2 cellular contexts compared by ENCODE assay signal in the genomic region with DNA sequence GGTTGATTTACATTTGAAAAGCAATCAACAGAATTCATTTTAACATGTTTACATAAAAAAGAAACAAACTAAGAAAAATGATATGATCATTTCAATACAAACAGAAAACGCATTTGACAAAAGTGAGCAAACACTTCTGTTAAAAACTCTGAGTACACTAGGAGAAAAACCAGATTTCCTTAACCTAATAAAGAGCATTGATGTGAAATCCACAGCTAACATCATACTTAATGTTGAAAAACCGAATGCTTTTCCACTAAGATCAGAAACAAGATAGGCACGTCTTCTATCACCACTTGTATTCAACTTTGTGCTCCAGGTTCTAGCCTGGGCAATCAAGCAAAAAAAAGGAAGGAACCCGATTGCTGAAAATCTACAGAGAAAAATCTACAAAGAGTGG.
A peak's percentile ranks its signal among the peaks of the same experiment; 100 is the strongest.
TF ChIP-seq lines count a peak whose summit lies in the region.

No MANE protein-coding gene starts in this region.

TF ChIP-seq in HEK293, 187 proteins besides CTCF, POLR2A, EP300 and RAD21 (continued from another document):
- TF ChIP-seq, protein P1, sequence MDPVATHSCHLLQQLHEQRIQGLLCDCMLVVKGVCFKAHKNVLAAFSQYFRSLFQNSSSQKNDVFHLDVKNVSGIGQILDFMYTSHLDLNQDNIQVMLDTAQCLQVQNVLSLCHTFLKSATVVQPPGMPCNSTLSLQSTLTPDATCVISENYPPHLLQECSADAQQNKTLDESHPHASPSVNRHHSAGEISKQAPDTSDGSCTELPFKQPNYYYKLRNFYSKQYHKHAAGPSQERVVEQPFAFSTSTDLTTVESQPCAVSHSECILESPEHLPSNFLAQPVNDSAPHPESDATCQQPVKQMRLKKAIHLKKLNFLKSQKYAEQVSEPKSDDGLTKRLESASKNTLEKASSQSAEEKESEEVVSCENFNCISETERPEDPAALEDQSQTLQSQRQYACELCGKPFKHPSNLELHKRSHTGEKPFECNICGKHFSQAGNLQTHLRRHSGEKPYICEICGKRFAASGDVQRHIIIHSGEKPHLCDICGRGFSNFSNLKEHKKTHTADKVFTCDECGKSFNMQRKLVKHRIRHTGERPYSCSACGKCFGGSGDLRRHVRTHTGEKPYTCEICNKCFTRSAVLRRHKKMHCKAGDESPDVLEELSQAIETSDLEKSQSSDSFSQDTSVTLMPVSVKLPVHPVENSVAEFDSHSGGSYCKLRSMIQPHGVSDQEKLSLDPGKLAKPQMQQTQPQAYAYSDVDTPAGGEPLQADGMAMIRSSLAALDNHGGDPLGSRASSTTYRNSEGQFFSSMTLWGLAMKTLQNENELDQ (tag by site-specific recombination; IDR thresholded peaks at IDR 0.05; ENCODE audit: low read depth) = no peak
- TF ChIP-seq, protein P2, sequence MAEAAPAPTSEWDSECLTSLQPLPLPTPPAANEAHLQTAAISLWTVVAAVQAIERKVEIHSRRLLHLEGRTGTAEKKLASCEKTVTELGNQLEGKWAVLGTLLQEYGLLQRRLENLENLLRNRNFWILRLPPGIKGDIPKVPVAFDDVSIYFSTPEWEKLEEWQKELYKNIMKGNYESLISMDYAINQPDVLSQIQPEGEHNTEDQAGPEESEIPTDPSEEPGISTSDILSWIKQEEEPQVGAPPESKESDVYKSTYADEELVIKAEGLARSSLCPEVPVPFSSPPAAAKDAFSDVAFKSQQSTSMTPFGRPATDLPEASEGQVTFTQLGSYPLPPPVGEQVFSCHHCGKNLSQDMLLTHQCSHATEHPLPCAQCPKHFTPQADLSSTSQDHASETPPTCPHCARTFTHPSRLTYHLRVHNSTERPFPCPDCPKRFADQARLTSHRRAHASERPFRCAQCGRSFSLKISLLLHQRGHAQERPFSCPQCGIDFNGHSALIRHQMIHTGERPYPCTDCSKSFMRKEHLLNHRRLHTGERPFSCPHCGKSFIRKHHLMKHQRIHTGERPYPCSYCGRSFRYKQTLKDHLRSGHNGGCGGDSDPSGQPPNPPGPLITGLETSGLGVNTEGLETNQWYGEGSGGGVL (tag by site-specific recombination; IDR thresholded peaks at IDR 0.05) = no peak
- TF ChIP-seq ZNF302 (tag by site-specific recombination; IDR thresholded peaks at IDR 0.05; ENCODE audit: low read depth) (no peak), ZNF292 (tag by site-specific recombination; IDR thresholded peaks at IDR 0.05; ENCODE audit: borderline replicate concordance, low read depth) (no peak)
TF ChIP-seq in HEK293: peak in this region for 1.

TF ChIP-seq in SK-N-SH treated with all-trans-retinoic acid at 6 μM for 48 hours, 23 proteins besides CTCF, POLR2A, EP300 and RAD21 (continued from another document):
- TF ChIP-seq, protein P3, sequence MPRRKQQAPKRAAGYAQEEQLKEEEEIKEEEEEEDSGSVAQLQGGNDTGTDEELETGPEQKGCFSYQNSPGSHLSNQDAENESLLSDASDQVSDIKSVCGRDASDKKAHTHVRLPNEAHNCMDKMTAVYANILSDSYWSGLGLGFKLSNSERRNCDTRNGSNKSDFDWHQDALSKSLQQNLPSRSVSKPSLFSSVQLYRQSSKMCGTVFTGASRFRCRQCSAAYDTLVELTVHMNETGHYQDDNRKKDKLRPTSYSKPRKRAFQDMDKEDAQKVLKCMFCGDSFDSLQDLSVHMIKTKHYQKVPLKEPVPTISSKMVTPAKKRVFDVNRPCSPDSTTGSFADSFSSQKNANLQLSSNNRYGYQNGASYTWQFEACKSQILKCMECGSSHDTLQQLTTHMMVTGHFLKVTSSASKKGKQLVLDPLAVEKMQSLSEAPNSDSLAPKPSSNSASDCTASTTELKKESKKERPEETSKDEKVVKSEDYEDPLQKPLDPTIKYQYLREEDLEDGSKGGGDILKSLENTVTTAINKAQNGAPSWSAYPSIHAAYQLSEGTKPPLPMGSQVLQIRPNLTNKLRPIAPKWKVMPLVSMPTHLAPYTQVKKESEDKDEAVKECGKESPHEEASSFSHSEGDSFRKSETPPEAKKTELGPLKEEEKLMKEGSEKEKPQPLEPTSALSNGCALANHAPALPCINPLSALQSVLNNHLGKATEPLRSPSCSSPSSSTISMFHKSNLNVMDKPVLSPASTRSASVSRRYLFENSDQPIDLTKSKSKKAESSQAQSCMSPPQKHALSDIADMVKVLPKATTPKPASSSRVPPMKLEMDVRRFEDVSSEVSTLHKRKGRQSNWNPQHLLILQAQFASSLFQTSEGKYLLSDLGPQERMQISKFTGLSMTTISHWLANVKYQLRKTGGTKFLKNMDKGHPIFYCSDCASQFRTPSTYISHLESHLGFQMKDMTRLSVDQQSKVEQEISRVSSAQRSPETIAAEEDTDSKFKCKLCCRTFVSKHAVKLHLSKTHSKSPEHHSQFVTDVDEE (CRISPR knock-in tag; IDR thresholded peaks at IDR 0.05) = peak; percentile 75; the same call in 1 of the 2 replicates
- peak; percentile 90 for TF ChIP-seq ISL1 (CRISPR knock-in tag; IDR thresholded peaks at IDR 0.05)
